ENCODE assay signal across 31 cellular contexts in the genomic region with DNA sequence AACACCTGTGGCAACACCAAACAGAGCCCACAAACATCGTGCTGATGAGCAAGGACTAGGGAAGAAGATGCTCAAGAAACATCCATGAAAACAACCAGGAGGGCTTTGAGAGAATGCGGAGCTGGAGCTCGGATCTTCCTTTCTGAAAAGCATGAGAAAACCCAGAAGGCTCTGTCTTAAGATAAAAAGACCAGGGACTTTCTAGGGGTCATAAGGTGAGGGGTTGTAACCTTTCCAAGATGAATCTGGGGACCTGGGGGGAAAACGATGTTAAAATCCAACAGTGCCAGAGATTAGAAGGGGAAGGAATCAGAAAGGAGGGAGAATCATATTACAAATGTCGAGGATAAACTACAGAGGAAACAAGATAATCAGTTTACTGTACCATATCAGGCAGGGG. TPM values are rescaled to one million over a fixed set of nuclear protein-coding genes. Genes with fewer than 3 reads are reported as not detected.
DNase-seq lines count a peak whose midpoint lies in the region; FAIRE-seq and TF ChIP-seq lines count a peak whose summit lies in the region.
"Had no signal": no experiment of that assay in that cellular context is flagged by ENCODE, and none has a peak within 500 bp of the region (broad histone marks: within the 10 kb centered on the region; RNA-seq: fewer than 3 reads in every experiment).

No MANE protein-coding gene starts in this region.

- H2AFZ ChIP-seq in H1 (ENCODE audit: low read length): peak overlapping the region; percentile 57; the same call in 1 of the 2 replicates
- H2AFZ ChIP-seq in neural progenitor cell (replicated peaks): peak overlapping the region; percentile 77

- H3K9ac ChIP-seq in H1 (replicated peaks in 1 of 4; ENCODE audit: extremely low read depth in 1 of 4, low read depth in 3 of 4, low read length in 3 of 4): no peak overlapping the region
- H3K9ac ChIP-seq in neural progenitor cell: no peak overlapping the region
- H3K9ac ChIP-seq: BLaER1 had no signal

- H3K4me1 Mint-ChIP-seq in neural progenitor cell: peaks cover 5% of the 10 kb centered on the region
- H3K4me1 Mint-ChIP-seq: CD14-positive monocyte; CD4-positive, alpha-beta memory T cell; CD4-positive, CD25-positive, alpha-beta regulatory T cell; CD8-positive, alpha-beta memory T cell had no signal

- no peak overlapping the region for H3K27ac ChIP-seq in H1 (ENCODE audit: low read depth, low read length)
- H3K27ac ChIP-seq in neural progenitor cell: no peak overlapping the region
- no peak overlapping the region for H3K27ac ChIP-seq in tibial artery
- H3K27ac ChIP-seq: 22Rv1, BLaER1 had no signal

- no peak overlapping the region for H3K14ac ChIP-seq in H1 (ENCODE audit: insufficient read length)

- H2BK120ac ChIP-seq in H1 (replicated peaks; ENCODE audit: low read depth, low read length): no peak overlapping the region

- H3K79me1 ChIP-seq in H1 (ENCODE audit: low read depth, low read length): no peaks in the 10 kb centered on the region

- H2BK12ac ChIP-seq in H1 (ENCODE audit: low read depth, low read length): no peak overlapping the region

- peaks cover 2% of the 10 kb centered on the region for H3K27me3 Mint-ChIP-seq in neural progenitor cell (ENCODE audit: insufficient read depth, low read depth)
- H3K27me3 Mint-ChIP-seq: CD4-positive, alpha-beta memory T cell; CD4-positive, CD25-positive, alpha-beta regulatory T cell; CD8-positive, alpha-beta memory T cell had no signal

- no peak for TF ChIP-seq EP300 in H1 (IDR thresholded peaks at IDR 0.05; ENCODE audit: borderline replicate concordance in 1 of 2, low read depth in 2 of 2, low read length in 2 of 2)

- H3F3A ChIP-seq in neural progenitor cell (ENCODE audit: low read depth): peaks cover 8% of the 10 kb centered on the region

- H4K8ac ChIP-seq in H1 (ENCODE audit: extremely low read depth, insufficient read depth, low read length): no peak overlapping the region

- no peaks in the 10 kb centered on the region for H3K23me2 ChIP-seq in H1 (ENCODE audit: low read depth, low read length)

- no peak overlapping the region for H2BK5ac ChIP-seq in H1 (ENCODE audit: low read depth, low read length)

- DNase-seq in ELF-1 (ENCODE audit: low read depth, low spot score) (peak; percentile 36), SK-N-DZ (ENCODE audit: low spot score) (peak; percentile 94), H1 (ENCODE audit: low read depth in 1 of 2, low spot score in 2 of 2) (no peak), neural progenitor cell (ENCODE audit: low spot score) (no peak), tibial artery (no peak), NCI-H526 treated with DMSO at 0.1 percent for 48 hours (lab: John Stamatoyannopoulos, UW) (no peak), SHP77 (lab: John Stamatoyannopoulos, UW) (no peak)
- no peak for DNase-seq in stimulated activated CD8-positive, alpha-beta memory T cell treated with anti-CD3 and anti-CD28 coated beads, Interleukin-4, amount 100 ng/mL, for 48 hours
- DNase-seq: ACHN; BE2C; C1 segment of cervical spinal cord; CD4-positive, alpha-beta memory T cell; CD4-positive, CD25-positive, alpha-beta regulatory T cell; CD8-positive, alpha-beta memory T cell; COR-L47; DMS153; DMS53; DMS79; DND-41; EL; GF-D8 had no signal

- FAIRE-seq in H1 (lab: Jason Lieb, UNC): no peak
- FAIRE-seq: A204.1, G401.6, GM12892, GM18507 had no signal

- H3K18ac ChIP-seq in H1 (ENCODE audit: extremely low read depth, low read length): no peak overlapping the region

- H3K23ac ChIP-seq in H1 (ENCODE audit: insufficient read length): no peak overlapping the region

- no peak overlapping the region for H3K4me3 ChIP-seq in H1 (ENCODE audit: extremely low read depth in 1 of 4, insufficient read depth in 2 of 4, low read depth in 3 of 4, low read length in 4 of 4)
- H3K4me3 ChIP-seq in neural progenitor cell: no peak overlapping the region
- no peak overlapping the region for H3K4me3 ChIP-seq in tibial artery
- H3K4me3 ChIP-seq: BLaER1 had no signal

- no peak overlapping the region for H2BK20ac ChIP-seq in H1 (ENCODE audit: low read length)

- whole genome bisulfite sequencing in H1 (ENCODE audit: extremely low coverage in 1 of 2, insufficient coverage in 1 of 2, insufficient read length in 1 of 2, insufficient replicate concordance in 2 of 2, low coverage in 1 of 2, low lambda C conversion rate in 2 of 2, missing lambda C conversion rate in 1 of 2), 2 experiments: 91% methylated on average over 5 of the region's 5 CpGs; no CpG with 5 or more reads in 1 of the 2 experiments

- no peak overlapping the region for H4K5ac ChIP-seq in H1 (ENCODE audit: insufficient read length, low read depth, low read length)

- H3K9me3 ChIP-seq in H1 (ENCODE audit: insufficient read depth in 2 of 2, low read depth in 1 of 2, low read length in 1 of 2) (no peaks in the 10 kb centered on the region), neural progenitor cell (ENCODE audit: low read depth) (no peaks in the 10 kb centered on the region), tibial artery (no peaks in the 10 kb centered on the region)
- H3K9me3 ChIP-seq: BE2C, BLaER1 had no signal

- H3K27ac Mint-ChIP-seq in neural progenitor cell: no peak overlapping the region
- H3K27ac Mint-ChIP-seq: CD14-positive monocyte; CD4-positive, alpha-beta memory T cell; CD4-positive, CD25-positive, alpha-beta regulatory T cell; CD8-positive, alpha-beta memory T cell had no signal

- H2AK5ac ChIP-seq in H1 (ENCODE audit: low read depth, low read length): no peak overlapping the region

- H3K9me3 Mint-ChIP-seq in neural progenitor cell: no peaks in the 10 kb centered on the region

- no peak overlapping the region for H3K4me2 ChIP-seq in H1 (ENCODE audit: insufficient read depth in 1 of 2, low read depth in 2 of 2, low read length in 2 of 2)
- no peak overlapping the region for H3K4me2 ChIP-seq in neural progenitor cell
- H3K4me2 ChIP-seq: BLaER1 had no signal

- H3K27me3 ChIP-seq in H1 (replicated peaks in 1 of 4; ENCODE audit: control insufficient read depth in 3 of 4, extremely low read depth in 1 of 4, insufficient read depth in 3 of 4, low read length in 3 of 4) (no peaks in the 10 kb centered on the region), neural progenitor cell (no peaks in the 10 kb centered on the region), tibial artery (no peaks in the 10 kb centered on the region)
- H3K27me3 ChIP-seq: BE2C, BLaER1 had no signal

- H3K79me2 ChIP-seq in H1 (ENCODE audit: control insufficient read depth in 1 of 2, insufficient read depth in 2 of 2, low read length in 2 of 2) (no peaks in the 10 kb centered on the region), neural progenitor cell (ENCODE audit: low read depth) (no peaks in the 10 kb centered on the region)

- H2BK15ac ChIP-seq in H1 (ENCODE audit: low read length): no peak overlapping the region

- TF ChIP-seq RAD21 in H1 (IDR thresholded peaks at IDR 0.05 in 1 of 2, conservative IDR thresholded peaks at IDR 0.05 in 1 of 2; ENCODE audit: low read depth in 2 of 2, low read length in 2 of 2): no peak

- H3K4me1 ChIP-seq in H1 (replicated peaks in 1 of 4; ENCODE audit: control insufficient read depth in 3 of 4, insufficient read depth in 4 of 4, low read length in 3 of 4) (no peaks in the 10 kb centered on the region), neural progenitor cell (peaks cover 11% of the 10 kb centered on the region), tibial artery (no peaks in the 10 kb centered on the region)
- H3K4me1 ChIP-seq: BLaER1 had no signal

- H3K56ac ChIP-seq in H1 (replicated peaks; ENCODE audit: insufficient read length, low read depth, low read length): no peak overlapping the region

- no peak for TF ChIP-seq CTCF in H1 (IDR thresholded peaks at IDR 0.05; ENCODE audit: control extremely low read depth in 1 of 3, insufficient read depth in 1 of 3, low read depth in 1 of 3, low read length in 3 of 3)
- TF ChIP-seq CTCF in neural progenitor cell (IDR thresholded peaks at IDR 0.05): no peak
- no peak for TF ChIP-seq CTCF in tibial artery (IDR thresholded peaks at IDR 0.05)

- H3K36me3 Mint-ChIP-seq in neural progenitor cell: no peaks in the 10 kb centered on the region
- H3K36me3 Mint-ChIP-seq: CD14-positive monocyte; CD4-positive, alpha-beta memory T cell; CD4-positive, CD25-positive, alpha-beta regulatory T cell; CD8-positive, alpha-beta memory T cell had no signal

- CTCF ChIA-PET in H1 (lab: Charles Lee; ENCODE audit: partially characterized antibody): no interaction called here

- no peak overlapping the region for H3K4ac ChIP-seq in H1 (replicated peaks; ENCODE audit: insufficient read length, low read depth, low read length)

- intact Hi-C loops in tibial artery (cut with DNase I; ENCODE audit: low total_unique reads): no loop called here

- H3K36me3 ChIP-seq in H1 (ENCODE audit: control insufficient read depth in 2 of 4, insufficient read depth in 4 of 4, low read length in 3 of 4) (no peaks in the 10 kb centered on the region; a peak in 1 of 8 replicates), neural progenitor cell (no peaks in the 10 kb centered on the region), tibial artery (no peaks in the 10 kb centered on the region)
- H3K36me3 ChIP-seq: BE2C, BLaER1 had no signal

- no peak for TF ChIP-seq POLR2A in H1 (IDR thresholded peaks at IDR 0.05; ENCODE audit: control extremely low read depth in 1 of 2, low read depth in 2 of 2, low read length in 2 of 2)

- POLR2A ChIA-PET in H1 (lab: Charles Lee; ENCODE audit: partially characterized antibody): no interaction called here

- H4K20me1 ChIP-seq in H1 (replicated peaks in 1 of 2; ENCODE audit: control insufficient read depth in 1 of 2, insufficient read depth in 2 of 2, low read length in 2 of 2) (no peaks in the 10 kb centered on the region), neural progenitor cell (ENCODE audit: low read depth) (no peaks in the 10 kb centered on the region)
- H4K20me1 ChIP-seq: BLaER1 had no signal

- H3K4me3 Mint-ChIP-seq in neural progenitor cell: no peak overlapping the region
- H3K4me3 Mint-ChIP-seq: CD14-positive monocyte; CD4-positive, alpha-beta memory T cell; CD4-positive, CD25-positive, alpha-beta regulatory T cell; CD8-positive, alpha-beta memory T cell had no signal

- H4K91ac ChIP-seq in H1 (replicated peaks; ENCODE audit: insufficient read length, low read length): no peak overlapping the region

TF ChIP-seq in H1, 55 proteins besides CTCF, POLR2A, EP300 and RAD21 (continues in another document):
- no peak for TF ChIP-seq TAF7 (optimal IDR thresholded peaks at IDR 0.05; ENCODE audit: borderline replicate concordance, low read depth, low read length)

RNA-seq across cellular contexts. Expression of a gene that starts 10.1 kb away (rescaled TPM):
- polyA plus RNA-seq in SK-N-DZ (2014; cell fraction: cytosol; rRNA removed): not detected in 2 replicates
- not detected in 2 replicates for polyA plus RNA-seq in SK-N-DZ (2014; cell fraction: nucleus; rRNA removed)
- total RNA-seq in H1 (2021; fragmentation: NEBNext Ultra II Directional; extraction: Animal tissue kit (Norgen Biotek cat#: 25700)): not detected in 2 replicates
- polyA plus RNA-seq in H1 (2011; rRNA removed): not detected in 2 replicates
- polyA plus RNA-seq in H1 (2011; cell fraction: cytosol; rRNA removed): not detected
- not detected for polyA plus RNA-seq in H1 (2011; cell fraction: nucleus; rRNA removed)
- polyA plus RNA-seq in H1 (2012, experiment 1 of 2): not detected in 4 replicates
- not detected for polyA plus RNA-seq in H1 (2012, experiment 2 of 2)
- not detected for polyA plus RNA-seq in H1 (2013, experiment 1 of 2)
- polyA plus RNA-seq in H1 (2013, experiment 2 of 2): not detected
- polyA minus RNA-seq in H1 (2011; rRNA and poly(A)+ RNA removed): not detected in 2 replicates
- not detected for polyA minus RNA-seq in H1 (2011; cell fraction: cytosol; rRNA and poly(A)+ RNA removed)
- polyA minus RNA-seq in H1 (2011; cell fraction: nucleus; rRNA and poly(A)+ RNA removed): not detected
- total RNA-seq in neural progenitor cell (ENCODE audit: low replicate concordance): not detected in 2 replicates
- total RNA-seq: A673; CD4-positive, alpha-beta memory T cell; CD4-positive, CD25-positive, alpha-beta regulatory T cell; CD8-positive, alpha-beta memory T cell; Daoy had no signal
- polyA plus RNA-seq: AG04450; CD14-positive monocyte; CD4-positive, alpha-beta memory T cell; CD4-positive, CD25-positive, alpha-beta regulatory T cell; CD8-positive, alpha-beta memory T cell had no signal

Comparison
In these comparisons a context has a peak if more than half of its experiments do, and no peak if none do; other contexts are left out.
1. DNase-seq: peak in ELF-1 (single experiment) and SK-N-DZ (single experiment); none in H1 (0 of 2), neural progenitor cell (single experiment), stimulated activated CD8-positive, alpha-beta memory T cell treated with anti-CD3 and anti-CD28 coated beads, Interleukin-4, amount 100 ng/mL, for 48 hours (single experiment), tibial artery (0 of 2), NCI-H526 treated with DMSO at 0.1 percent for 48 hours (single experiment) and SHP77 (0 of 2).